In genomic region chr1:154155282-154155681, GRCh38 we compare ENCODE assay signal across 10 cellular contexts. TPM values are rescaled to one million over a fixed set of nuclear protein-coding genes. Genes with fewer than 3 reads are reported as not detected.
DNase-seq lines count a peak whose midpoint lies in the region; ATAC-seq and TF ChIP-seq lines count a peak whose summit lies in the region.
"Had no signal": no experiment of that assay in that cellular context is flagged by ENCODE, and none has a peak within 500 bp of the region (broad histone marks: within the 10 kb centered on the region; RNA-seq: fewer than 3 reads in every experiment).

No MANE protein-coding gene starts in this region.

- peak; percentile 41 for DNase-seq in GM23248
- peak in 1 of 2 donors; percentile 53 for DNase-seq in heart right ventricle
- no peak for DNase-seq in gastrocnemius medialis
- no peak for DNase-seq in NCI-H2107 treated with DMSO at 0.1 percent for 48 hours (lab: John Stamatoyannopoulos, UW; ENCODE audit: unreplicated experiment)
- no peak for DNase-seq in OCI-M1 (lab: John Stamatoyannopoulos, UW)

- H4K20me1 ChIP-seq in GM23248 (ENCODE audit: insufficient read depth) = no peaks in the 10 kb centered on the region

- TF ChIP-seq CTCF in heart right ventricle (IDR thresholded peaks at IDR 0.05) (no peak), gastrocnemius medialis (IDR thresholded peaks at IDR 0.05 in 4 of 5, conservative IDR thresholded peaks at IDR 0.05 in 1 of 5) (no peak)

- peaks cover 70% of the 10 kb centered on the region for H3K4me1 Mint-ChIP-seq in activated naive CD8-positive, alpha-beta T cell (ENCODE audit: low read depth)

- peak overlapping the region; percentile 27 for H3K4me3 Mint-ChIP-seq in activated naive CD8-positive, alpha-beta T cell
- H3K4me3 Mint-ChIP-seq: neural crest cell had no signal

- 22 to 25% methylated on average over 9 of the region's 9 CpGs for WGBS in GM23248 (ENCODE audit: low coverage in 1 of 2, low lambda C conversion rate in 2 of 2, missing lambda C conversion rate in 2 of 2), 2 experiments
- WGBS in heart right ventricle, 2 donors = 33 to 34% methylated on average over 9 of the region's 9 CpGs

- no peak overlapping the region for H2AFZ ChIP-seq in GM23248

- H3K9me2 ChIP-seq in GM23248 (ENCODE audit: insufficient read depth) = no peaks in the 10 kb centered on the region

- H3K27me3 ChIP-seq in GM23248 (replicated peaks; ENCODE audit: insufficient read depth) (no peaks in the 10 kb centered on the region), heart right ventricle (no peaks in the 10 kb centered on the region), gastrocnemius medialis (no peaks in the 10 kb centered on the region)

- no peak overlapping the region for H3K4me3 ChIP-seq in GM23248
- H3K4me3 ChIP-seq in heart right ventricle = peak overlapping the region in 3 of 10 donors; percentile 4 to 58 (median 6)
- no peak overlapping the region for H3K4me3 ChIP-seq in gastrocnemius medialis

- 0 out of 2 replicates have a peak overlapping the region, but pooled peaks have one; percentile 3 for H3K9ac ChIP-seq in GM23248

- intact Hi-C loops in heart right ventricle (cut with DNase I) = no loop called here
- intact Hi-C loops in gastrocnemius medialis (cut with DNase I; ENCODE audit: low total_unique reads) = no loop called here

- TF ChIP-seq POLR2A in gastrocnemius medialis (IDR thresholded peaks at IDR 0.05) = no peak

- H3K27ac Mint-ChIP-seq in activated naive CD8-positive, alpha-beta T cell = peak overlapping the region; percentile 90

- peaks cover 16% of the 10 kb centered on the region for H3K79me2 ChIP-seq in GM23248 (ENCODE audit: insufficient read depth)

- H3F3A ChIP-seq in GM23248 (ENCODE audit: insufficient read depth) = peaks cover 57% of the 10 kb centered on the region

- H3K9me3 ChIP-seq in GM23248 (ENCODE audit: low read depth) = no peaks in the 10 kb centered on the region
- H3K9me3 ChIP-seq in heart right ventricle = peaks cover 0 to 9% (median 0%) of the 10 kb centered on the region in 11 donors
- no peaks in the 10 kb centered on the region for H3K9me3 ChIP-seq in gastrocnemius medialis

- no peak overlapping the region for H3K4me2 ChIP-seq in GM23248 (ENCODE audit: unreplicated experiment)

- H3K27me3 Mint-ChIP-seq in activated naive CD8-positive, alpha-beta T cell = no peaks in the 10 kb centered on the region

- in situ Hi-C loops in GM23248 (cut with MboI) = no loop called here
- in situ Hi-C loops in gastrocnemius medialis (cut with MboI; ENCODE audit: low sequenced_read_pairs in 4 of 4) = no loop called here

- H3K36me3 Mint-ChIP-seq in activated naive CD8-positive, alpha-beta T cell = peaks cover 28% of the 10 kb centered on the region

- H3K27ac ChIP-seq in GM23248 = peak overlapping the region; percentile 38
- H3K27ac ChIP-seq in heart right ventricle = peak overlapping the region in 7 of 10 donors; percentile 35 to 89 (median 76)
- H3K27ac ChIP-seq in gastrocnemius medialis = peak overlapping the region; percentile 12 to 65 (median 30)

- no peaks in the 10 kb centered on the region for H3K9me3 Mint-ChIP-seq in activated naive CD8-positive, alpha-beta T cell (ENCODE audit: low read depth)

- peaks cover 35% of the 10 kb centered on the region for H3K36me3 ChIP-seq in GM23248 (ENCODE audit: low read depth)
- peaks cover 0 to 58% (median 22%) of the 10 kb centered on the region in 9 donors for H3K36me3 ChIP-seq in heart right ventricle
- H3K36me3 ChIP-seq in gastrocnemius medialis = peaks cover 0 to 18% of the 10 kb centered on the region in 2 donors

- ATAC-seq in heart right ventricle (peak; percentile 49 to 85 (median 64)), gastrocnemius medialis (peak in 1 of 2 donors; percentile 25), HG03565 (IDR thresholded peaks at IDR 0.05; ENCODE audit: unreplicated experiment) (no peak), HG02852 (IDR thresholded peaks at IDR 0.05; ENCODE audit: unreplicated experiment) (no peak)

- H3K4me1 ChIP-seq in GM23248 (ENCODE audit: insufficient read depth) (0 out of 2 replicates have a peak, but pooled peaks cover 4% of the 10 kb centered on the region), heart right ventricle (peaks cover 0 to 79% (median 25%) of the 10 kb centered on the region in 9 donors), gastrocnemius medialis (peaks cover 6 to 8% of the 10 kb centered on the region in 2 donors)

RNA-seq across cellular contexts. Expression of gene NUP210L, which starts 0.4 kb away (rescaled TPM):
- total RNA-seq in GM23248 (2014; rRNA removed; shearing (Covaris generic)) = 0.11 TPM in 1 of 2 replicates, not detected in the other
- polyA plus RNA-seq in GM23248 (2016; fragmentation: Nextera tagmentation; extraction: Ambion mirVana) (not detected in 2 replicates), heart right ventricle (under 1 TPM; 0.01 to 0.07 TPM)
- total RNA-seq in heart right ventricle (under 1 TPM in 4 of 10 donors, not detected in 6; 0.07 to 0.45 (median 0.18) TPM), gastrocnemius medialis (under 1 TPM in 3 of 4 donors, not detected in 1; 0.07 to 0.24 (median 0.10) TPM)

RNA-seq across cellular contexts. Expression of gene TPM3, which starts 36.6 kb away (rescaled TPM):
- 578 and 599 TPM in 2 replicates for total RNA-seq in GM23248 (2014; rRNA removed; shearing (Covaris generic))
- polyA plus RNA-seq in GM23248 (2016; fragmentation: Nextera tagmentation; extraction: Ambion mirVana) = 557 and 570 TPM in 2 replicates
- total RNA-seq in heart right ventricle = 100 to 1,000 TPM in 7 of 10 donors, 10 to 100 TPM in 3; 75.2 to 345 (median 129) TPM
- 10 to 100 TPM; 85.9 to 97.6 TPM for polyA plus RNA-seq in heart right ventricle
- total RNA-seq in gastrocnemius medialis = 1,000 to 10,000 TPM; 1,776 to 3,699 (median 2,786) TPM

RNA-seq across cellular contexts. Expression of gene CFAP141, which starts 50.9 kb away (rescaled TPM):
- not detected in 2 replicates for total RNA-seq in GM23248 (2014; rRNA removed; shearing (Covaris generic))
- polyA plus RNA-seq in GM23248 (2016; fragmentation: Nextera tagmentation; extraction: Ambion mirVana) (not detected in 2 replicates), heart right ventricle (under 1 TPM in 1 of 2 donors, not detected in 1; 0.22 TPM)
- total RNA-seq in heart right ventricle (1 to 10 TPM in 2 of 10 donors, under 1 TPM in 1, not detected in 7; 0.76 to 1.1 (median 1.1) TPM), gastrocnemius medialis (not detected)
- total RNA-seq: neural crest cell, temporal lobe had no signal

Comparison
In these comparisons a context has a peak if more than half of its experiments do, and no peak if none do; other contexts are left out.
1. ATAC-seq: peak in heart right ventricle (8 of 8); none in HG03565 (single experiment) and HG02852 (single experiment).
2. Peak in every context shown above with its lines, with median percentiles within 50 percentile points of each other: H3K27ac ChIP-seq.